In genomic region chr16:73464834-73465233, GRCh38 we compare ENCODE assay signal across 8 cellular contexts.
"Had no signal": no experiment of that assay in that cellular context is flagged by ENCODE, and none has a peak within 500 bp of the region (broad histone marks: within the 10 kb centered on the region; RNA-seq: fewer than 3 reads in every experiment).

No MANE protein-coding gene starts in this region.

- DNase-seq: GM23248, GOT3, H9, HCEC 1CT, KG1 had no signal

- H3K4me3 ChIP-seq: GM23248, K562 had no signal

- H2AFZ ChIP-seq: GM23248 had no signal

- H3K27ac ChIP-seq: GM23248, HL-60 had no signal

- H3K9ac ChIP-seq: GM23248 had no signal

- ATAC-seq: HepG2, K562 had no signal
